26 cellular contexts compared by ENCODE assay signal in the genomic region with DNA sequence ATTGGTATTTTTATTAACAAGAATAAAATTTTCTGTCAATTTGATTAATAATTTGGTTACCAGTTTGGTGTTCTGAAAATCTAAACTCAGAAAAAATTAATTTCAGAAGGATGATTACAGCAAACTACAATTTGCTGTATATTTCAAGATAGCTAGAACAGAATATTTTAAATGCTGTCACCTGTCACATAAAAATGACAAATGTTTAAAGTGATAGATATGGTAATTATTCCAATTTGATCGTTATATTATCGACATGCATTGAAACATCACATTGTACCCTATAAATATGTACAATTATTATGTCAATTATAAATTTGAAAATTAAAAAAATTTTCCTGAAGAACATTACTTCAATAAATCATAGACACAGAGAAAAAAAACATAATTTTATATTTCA. TPM values are rescaled to one million over a fixed set of nuclear protein-coding genes. Genes with fewer than 3 reads are reported as not detected.
DNase-seq lines count a peak whose midpoint lies in the region; FAIRE-seq and TF ChIP-seq lines count a peak whose summit lies in the region.
"Had no signal": no experiment of that assay in that cellular context is flagged by ENCODE, and none has a peak within 500 bp of the region (broad histone marks: within the 10 kb centered on the region; RNA-seq: fewer than 3 reads in every experiment).

No MANE protein-coding gene starts in this region.

- H3K36me3 ChIP-seq in kidney (ENCODE audit: control insufficient read depth in 1 of 2, insufficient read depth in 2 of 2, low read length in 2 of 2) (no peaks in the 10 kb centered on the region), small intestine (ENCODE audit: control insufficient read depth in 2 of 2, insufficient read depth in 2 of 2, low read length in 2 of 2) (no peaks in the 10 kb centered on the region)
- H3K36me3 ChIP-seq: BE2C, BLaER1 had no signal

- no peak for DNase-seq in kidney
- no peak for DNase-seq in small intestine
- DNase-seq in nucleus accumbens (lab: John Stamatoyannopoulos, UW): no peak
- DNase-seq in midbrain (lab: John Stamatoyannopoulos, UW): no peak
- no peak for DNase-seq in GM19240 (ENCODE audit: insufficient read length, low spot score)
- DNase-seq: 8988T; ACHN; BE2C; C1 segment of cervical spinal cord; CD4-positive, alpha-beta memory T cell; CD4-positive, CD25-positive, alpha-beta regulatory T cell; CD8-positive, alpha-beta memory T cell; COR-L47; DMS 273 treated with DMSO at 0.1 percent for 48 hours; DMS153; DMS53; DMS79; DND-41; EL; GDM1 had no signal

- no peak overlapping the region for H3K4me3 ChIP-seq in kidney (ENCODE audit: low read length in 2 of 2)
- no peak overlapping the region for H3K4me3 ChIP-seq in small intestine (ENCODE audit: low read depth in 1 of 2, low read length in 2 of 2)
- H3K4me3 ChIP-seq: BLaER1, GM12878 had no signal

- intact Hi-C loops in kidney (cut with DNase I): no loop called here

- 88 to 94% (median 91%) methylated on average over 2 of the region's 2 CpGs for WGBS in small intestine, 3 donors

- H3K27ac ChIP-seq in kidney (ENCODE audit: low read depth in 2 of 2, low read length in 2 of 2) (no peak overlapping the region), small intestine (ENCODE audit: low read depth in 1 of 2, low read length in 1 of 2) (no peak overlapping the region)
- H3K27ac ChIP-seq: BLaER1 had no signal

- no peak for TF ChIP-seq CTCF in kidney (IDR thresholded peaks at IDR 0.05; ENCODE audit: borderline replicate concordance, extremely low read depth, insufficient read depth)

- no peak overlapping the region for H3K9ac ChIP-seq in kidney (ENCODE audit: low read length in 2 of 2)
- H3K9ac ChIP-seq: BLaER1 had no signal

- H3K9me3 ChIP-seq in kidney (ENCODE audit: control insufficient read depth in 1 of 2, low read length in 2 of 2) (no peaks in the 10 kb centered on the region), small intestine (ENCODE audit: control insufficient read depth, low read depth) (no peaks in the 10 kb centered on the region)
- H3K9me3 ChIP-seq: BE2C, BLaER1 had no signal

- no peaks in the 10 kb centered on the region for H3K27me3 ChIP-seq in small intestine (ENCODE audit: control insufficient read depth in 2 of 2, insufficient read depth in 2 of 2, low read length in 2 of 2)
- H3K27me3 ChIP-seq: BLaER1 had no signal

- peak; percentile 46 for FAIRE-seq in endometrium (lab: Jason Lieb, UNC)
- FAIRE-seq in kidney (lab: Jason Lieb, UNC): peak; percentile 78
- peak; percentile 30 for FAIRE-seq in small intestine (lab: Jason Lieb, UNC)
- FAIRE-seq: GM12878, GM12892, GM18507 had no signal

- H3K4me1 ChIP-seq in kidney (ENCODE audit: control insufficient read depth in 1 of 2, insufficient read depth in 1 of 2, low read depth in 1 of 2, low read length in 2 of 2) (no peaks in the 10 kb centered on the region), small intestine (ENCODE audit: control insufficient read depth in 2 of 2, insufficient read depth in 1 of 2, low read depth in 1 of 2, low read length in 1 of 2) (no peaks in the 10 kb centered on the region)
- H3K4me1 ChIP-seq: BE2C, BLaER1 had no signal

RNA-seq across cellular contexts. Expression of a gene that starts 56.9 kb away (rescaled TPM):
- total RNA-seq in kidney: 0.09 TPM
- not detected for polyA plus RNA-seq in kidney (ENCODE audit: insufficient read depth, low read depth, low replicate concordance)
- polyA plus RNA-seq in small intestine: under 1 TPM in 1 of 3 donors, not detected in 2; 0.04 TPM
- total RNA-seq: CD8-positive, alpha-beta memory T cell had no signal
- polyA plus RNA-seq: CD14-positive monocyte; CD4-positive, CD25-positive, alpha-beta regulatory T cell; CD8-positive, alpha-beta memory T cell had no signal
